7 cellular contexts compared by ENCODE assay signal in genomic region chr19:40549007-40549708, GRCh38. TPM values are rescaled to one million over a fixed set of nuclear protein-coding genes. Genes with fewer than 3 reads are reported as not detected.
A peak's percentile ranks its signal among the peaks of the same experiment; 100 is the strongest.
DNase-seq lines count a peak whose midpoint lies in the region; ATAC-seq, FAIRE-seq and TF ChIP-seq lines count a peak whose summit lies in the region.

No MANE protein-coding gene starts in this region.

- H3K4me1 ChIP-seq in ovary (ENCODE audit: insufficient read depth) (no peaks in the 10 kb centered on the region), uterus (no peaks in the 10 kb centered on the region)

- H3K9me3 ChIP-seq in ovary (no peaks in the 10 kb centered on the region), uterus (no peaks in the 10 kb centered on the region)

- H3K27me3 ChIP-seq in ovary, result no peaks in the 10 kb centered on the region
- H3K27me3 ChIP-seq in uterus, result no peaks in the 10 kb centered on the region

- no peak for TF ChIP-seq EP300 in ovary (IDR thresholded peaks at IDR 0.05)

- no peak overlapping the region for H3K27ac ChIP-seq in ovary
- no peak overlapping the region for H3K27ac ChIP-seq in uterus

- WGBS in ovary, 3 donors, result 10 to 11% (median 10%) methylated on average over 32 to 43 of the region's 43 CpGs

- H3K36me3 ChIP-seq in ovary, result no peaks in the 10 kb centered on the region
- no peaks in the 10 kb centered on the region for H3K36me3 ChIP-seq in uterus

- FAIRE-seq in GM18507 (lab: Jason Lieb, UNC), result peak; percentile 36

- TF ChIP-seq CTCF in ovary (IDR thresholded peaks at IDR 0.05) (peak in 1 of 3 donors; percentile 14), uterus (IDR thresholded peaks at IDR 0.05) (peak; percentile 27 to 59 (median 45))

- intact Hi-C loops in ovary (cut with DNase I), result no loop called here
- intact Hi-C loops in uterus (cut with DNase I; ENCODE audit: low total_unique reads), result no loop called here

- ATAC-seq in esophagus mucosa, result peak; percentile 59
- no peak for ATAC-seq in GM21825 (IDR thresholded peaks at IDR 0.05; ENCODE audit: unreplicated experiment)

- peak; percentile 42 for DNase-seq in GM18507 (ENCODE audit: extremely low spot score, insufficient read length, low read depth)
- peak; percentile 50 for DNase-seq in NCI-H774 (lab: John Stamatoyannopoulos, UW)
- peak; percentile 78 for DNase-seq in activated CD8-positive, alpha-beta memory T cell treated with anti-CD3 and anti-CD28 coated beads, Interleukin-2, amount 50 U/mL, for 4 hours
- peak in 4 of 5 donors; percentile 42 to 69 (median 56) for DNase-seq in ovary
- peak; percentile 52 to 56 for DNase-seq in uterus

- no peak overlapping the region for H3K4me3 ChIP-seq in ovary
- no peak overlapping the region for H3K4me3 ChIP-seq in uterus

- TF ChIP-seq POLR2A in ovary (IDR thresholded peaks at IDR 0.05) (no peak), uterus (IDR thresholded peaks at IDR 0.05) (no peak)

RNA-seq across cellular contexts. Expression of gene SHKBP1, which starts 27.5 kb away (rescaled TPM):
- 42.8 TPM for total RNA-seq in esophagus mucosa
- total RNA-seq in ovary, result 10 to 100 TPM; 23.4 to 48.7 (median 33.8) TPM
- 10 to 100 TPM; 16.3 to 34.8 TPM for polyA plus RNA-seq in ovary
- 10 to 100 TPM; 15.1 to 57.4 (median 21.9) TPM for total RNA-seq in uterus

RNA-seq across cellular contexts. Expression of gene LTBP4, which starts 52.0 kb away (rescaled TPM):
- total RNA-seq in esophagus mucosa (68.1 TPM), ovary (100 to 1,000 TPM; 214 to 840 (median 547) TPM), uterus (1,000 to 10,000 TPM in 1 of 4 donors, 100 to 1,000 TPM in 3; 163 to 1,000 (median 501) TPM)
- polyA plus RNA-seq in ovary, result 100 to 1,000 TPM; 152 to 488 TPM
